Comparison of ENCODE assay signal across 26 cellular contexts in the genomic region with DNA sequence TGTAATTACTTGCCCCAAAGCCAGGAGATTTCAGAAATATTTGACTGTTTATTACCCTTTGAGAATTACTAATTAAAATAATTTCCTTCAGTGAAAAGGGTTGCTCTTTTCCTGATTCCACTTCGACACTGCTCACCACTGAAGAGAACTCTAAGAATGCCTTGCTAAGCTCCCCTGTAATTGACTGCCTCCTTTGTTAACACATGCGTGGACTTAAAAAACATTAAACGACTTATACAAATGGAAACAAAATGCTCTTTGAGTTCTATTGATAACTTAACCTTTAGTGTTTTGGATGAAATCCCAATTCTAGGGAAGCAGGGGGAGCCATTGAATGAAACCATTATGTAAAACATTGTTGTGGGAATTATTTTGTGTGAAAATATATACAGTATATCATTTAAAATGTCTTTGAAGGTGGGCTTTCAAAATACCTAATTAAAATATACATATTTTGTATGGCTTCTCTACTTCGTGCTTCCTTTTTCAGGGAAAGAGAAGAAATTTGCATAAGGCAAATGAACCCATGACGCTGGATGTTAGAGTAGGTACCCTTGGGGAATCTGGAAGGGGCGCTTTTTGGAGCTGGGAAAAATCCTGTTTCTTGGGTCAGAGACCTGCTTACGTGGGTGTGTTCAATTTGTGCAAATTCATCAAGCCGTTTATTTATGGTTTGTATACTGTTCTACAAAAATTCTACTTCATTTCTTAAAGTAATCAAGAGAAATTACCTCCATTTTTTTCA.
A peak's percentile ranks its signal among the peaks of the same experiment; 100 is the strongest.
DNase-seq lines count a peak whose midpoint lies in the region; ATAC-seq and TF ChIP-seq lines count a peak whose summit lies in the region.
"Had no signal": no experiment of that assay in that cellular context is flagged by ENCODE, and none has a peak within 500 bp of the region (broad histone marks: within the 10 kb centered on the region; RNA-seq: fewer than 3 reads in every experiment).

No MANE protein-coding gene starts in this region.

- CTCF ChIA-PET in WTC11 (lab: Charles Lee): interaction anchor here (2.5 kb wide), 1 partner anchor 24 kb away, joined by 11 read pairs; no protein-coding TSS in a partner anchor

- H3K36me3 Mint-ChIP-seq in activated naive CD8-positive, alpha-beta T cell treated with anti-CD3 and anti-CD28 coated beads for 36 hours: no peaks in the 10 kb centered on the region
- no peaks in the 10 kb centered on the region for H3K36me3 Mint-ChIP-seq in activated naive CD8-positive, alpha-beta T cell treated with anti-CD3 and anti-CD28 coated beads, Interleukin-2, amount 50 U/mL, for 24 hours (ENCODE audit: low read depth)
- H3K36me3 Mint-ChIP-seq in WTC11: no peaks in the 10 kb centered on the region
- H3K36me3 Mint-ChIP-seq: activated naive CD4-positive, alpha-beta T cell treated with anti-CD3 and anti-CD28 coated beads, Interleukin-2, amount 50 U/mL, for 72 hours; stimulated activated naive B cell treated with anti-CD40 and anti-IgM and Interleukin-4, amounts not matched to agents 10 μg/mL and 1 μg/mL and 100 μg/mL, for 72 hours had no signal

- H3K9me3 ChIP-seq in muscle layer of duodenum (ENCODE audit: control insufficient read depth in 1 of 2, low read length in 2 of 2): no peaks in the 10 kb centered on the region
- no peaks in the 10 kb centered on the region for H3K9me3 ChIP-seq in tibial artery
- H3K9me3 ChIP-seq: BE2C had no signal

- no peak overlapping the region for H3K4me3 ChIP-seq in muscle layer of duodenum (ENCODE audit: low read depth in 1 of 2, low read length in 2 of 2)
- H3K4me3 ChIP-seq in tibial artery: no peak overlapping the region
- H3K4me3 ChIP-seq: GM12878 had no signal

- H3K9me3 Mint-ChIP-seq in activated naive CD8-positive, alpha-beta T cell treated with anti-CD3 and anti-CD28 coated beads for 36 hours: no peaks in the 10 kb centered on the region
- no peaks in the 10 kb centered on the region for H3K9me3 Mint-ChIP-seq in activated naive CD8-positive, alpha-beta T cell treated with anti-CD3 and anti-CD28 coated beads, Interleukin-2, amount 50 U/mL, for 24 hours
- no peaks in the 10 kb centered on the region for H3K9me3 Mint-ChIP-seq in WTC11
- H3K9me3 Mint-ChIP-seq: activated CD4-positive, alpha-beta T cell treated with anti-CD3 and anti-CD28 coated beads, Interleukin-2, amount 10 ng/mL, durations not matched to agents 7 days and 5 days; activated naive CD4-positive, alpha-beta T cell treated with anti-CD3 and anti-CD28 coated beads, Interleukin-2, amount 50 U/mL, for 72 hours; activated T-helper 1 cell treated with anti-CD3 and anti-CD28 coated beads, Interleukin-12 subunit alpha, Interleukin-12 subunit beta, Interleukin-2, Interleukin-4 antibody, amounts not matched to agents 30 ng/mL and 10 ng/mL and 1 ng/mL, durations not matched to agents 14 hours and 24 hours and 36 hours; endodermal cell; nephron progenitor cell; stimulated activated naive B cell treated with anti-CD40 and anti-IgM and Interleukin-4, amounts not matched to agents 10 μg/mL and 1 μg/mL and 100 μg/mL, for 72 hours had no signal

- peak overlapping the region; percentile 9 for H3K27ac Mint-ChIP-seq in activated naive CD8-positive, alpha-beta T cell treated with anti-CD3 and anti-CD28 coated beads for 36 hours
- no peak overlapping the region for H3K27ac Mint-ChIP-seq in activated naive CD8-positive, alpha-beta T cell treated with anti-CD3 and anti-CD28 coated beads, Interleukin-2, amount 50 U/mL, for 24 hours
- no peak overlapping the region; the same call in none of the 2 replicates for H3K27ac Mint-ChIP-seq in WTC11
- H3K27ac Mint-ChIP-seq: activated CD4-positive, alpha-beta T cell treated with anti-CD3 and anti-CD28 coated beads, Interleukin-2, amount 10 ng/mL, durations not matched to agents 7 days and 5 days; activated naive CD4-positive, alpha-beta T cell treated with anti-CD3 and anti-CD28 coated beads, Interleukin-2, amount 50 U/mL, for 72 hours; activated T-helper 1 cell treated with anti-CD3 and anti-CD28 coated beads, Interleukin-12 subunit alpha, Interleukin-12 subunit beta, Interleukin-2, Interleukin-4 antibody, amounts not matched to agents 30 ng/mL and 10 ng/mL and 1 ng/mL, durations not matched to agents 14 hours and 24 hours and 36 hours; nephron progenitor cell; progenitor cell of endocrine pancreas; stimulated activated naive B cell treated with anti-CD40 and anti-IgM and Interleukin-4, amounts not matched to agents 10 μg/mL and 1 μg/mL and 100 μg/mL, for 72 hours had no signal

- H3K27me3 ChIP-seq in muscle layer of duodenum (ENCODE audit: low read depth, low read length): no peaks in the 10 kb centered on the region
- H3K27me3 ChIP-seq in tibial artery: no peaks in the 10 kb centered on the region
- H3K27me3 ChIP-seq: BE2C, brain microvascular endothelial cell had no signal

- DNase-seq in activated naive CD8-positive, alpha-beta T cell treated with anti-CD3 and anti-CD28 coated beads for 36 hours: no peak
- no peak for DNase-seq in activated naive CD8-positive, alpha-beta T cell treated with anti-CD3 and anti-CD28 coated beads, Interleukin-2, amount 50 U/mL, for 24 hours
- DNase-seq in WTC11 (ENCODE audit: low spot score) (no peak), tibial artery (no peak), OCI-M1 (lab: John Stamatoyannopoulos, UW) (no peak)
- DNase-seq: activated CD4-positive, alpha-beta T cell treated with anti-CD3 and anti-CD28 coated beads, Interleukin-2, amount 10 ng/mL, durations not matched to agents 7 days and 5 days; BE2C; brain microvascular endothelial cell; COR-L47; DMS79 treated with DMSO at 0.1 percent for 48 hours; endodermal cell; Kasumi-1; mesenchymal stem cell; NCI-H1092; nephron progenitor cell; stimulated activated CD4-positive, alpha-beta T cell treated with anti-CD3 and anti-CD28 coated beads, Interleukin-2, amount 100 ng/mL, for 48 hours; stimulated activated naive B cell treated with anti-CD40 and anti-IgM and Interleukin-4, amounts not matched to agents 10 μg/mL and 1 μg/mL and 100 μg/mL, for 72 hours had no signal

- TF ChIP-seq CTCF in WTC11 (IDR thresholded peaks at IDR 0.05): no peak
- TF ChIP-seq CTCF in tibial artery (IDR thresholded peaks at IDR 0.05): no peak

- ATAC-seq in activated naive CD8-positive, alpha-beta T cell treated with anti-CD3 and anti-CD28 coated beads, Interleukin-2, amount 50 U/mL, for 24 hours: no peak
- ATAC-seq in WTC11 (peak; percentile 60), GM21381 (IDR thresholded peaks at IDR 0.05; ENCODE audit: unreplicated experiment) (no peak), HG03378 (IDR thresholded peaks at IDR 0.05; ENCODE audit: unreplicated experiment) (no peak)
- ATAC-seq: activated naive CD4-positive, alpha-beta T cell treated with anti-CD3 and anti-CD28 coated beads, Interleukin-2, amount 50 U/mL, for 72 hours; GM12878; SK-N-SH treated with all-trans-retinoic acid at 6 μM for 48 hours; stimulated activated naive B cell treated with anti-CD40 and anti-IgM and Interleukin-4, amounts not matched to agents 10 μg/mL and 1 μg/mL and 100 μg/mL, for 72 hours had no signal

- no peak overlapping the region for H3K4me3 Mint-ChIP-seq in activated naive CD8-positive, alpha-beta T cell treated with anti-CD3 and anti-CD28 coated beads for 36 hours
- H3K4me3 Mint-ChIP-seq in activated naive CD8-positive, alpha-beta T cell treated with anti-CD3 and anti-CD28 coated beads, Interleukin-2, amount 50 U/mL, for 24 hours: no peak overlapping the region
- H3K4me3 Mint-ChIP-seq in WTC11: no peak overlapping the region
- H3K4me3 Mint-ChIP-seq: activated CD4-positive, alpha-beta T cell treated with anti-CD3 and anti-CD28 coated beads, Interleukin-2, amount 10 ng/mL, durations not matched to agents 7 days and 5 days; activated T-helper 1 cell treated with anti-CD3 and anti-CD28 coated beads, Interleukin-12 subunit alpha, Interleukin-12 subunit beta, Interleukin-2, Interleukin-4 antibody, amounts not matched to agents 30 ng/mL and 10 ng/mL and 1 ng/mL, durations not matched to agents 14 hours and 24 hours and 36 hours; endodermal cell; nephron progenitor cell; stimulated activated naive B cell treated with anti-CD40 and anti-IgM and Interleukin-4, amounts not matched to agents 10 μg/mL and 1 μg/mL and 100 μg/mL, for 72 hours had no signal

- H3K4me1 ChIP-seq in muscle layer of duodenum (ENCODE audit: control insufficient read depth in 1 of 2, insufficient read depth in 2 of 2, low read length in 2 of 2) (peaks cover 14 to 42% of the 10 kb centered on the region in 2 donors), tibial artery (peaks cover 0 to 71% (median 28%) of the 10 kb centered on the region in 4 donors)
- H3K4me1 ChIP-seq: BE2C had no signal

- POLR2A ChIA-PET in WTC11 (lab: Charles Lee): no interaction called here

- H3K27ac ChIP-seq in muscle layer of duodenum (ENCODE audit: low read length) (peak overlapping the region; percentile 2), tibial artery (peak overlapping the region; percentile 25 to 38)
- H3K27ac ChIP-seq: brain microvascular endothelial cell, RWPE1 had no signal

- H3K4me1 Mint-ChIP-seq in activated naive CD8-positive, alpha-beta T cell treated with anti-CD3 and anti-CD28 coated beads for 36 hours: no peaks in the 10 kb centered on the region
- H3K4me1 Mint-ChIP-seq in activated naive CD8-positive, alpha-beta T cell treated with anti-CD3 and anti-CD28 coated beads, Interleukin-2, amount 50 U/mL, for 24 hours: no peaks in the 10 kb centered on the region
- peaks cover 37% of the 10 kb centered on the region for H3K4me1 Mint-ChIP-seq in WTC11
- H3K4me1 Mint-ChIP-seq: activated CD4-positive, alpha-beta T cell treated with anti-CD3 and anti-CD28 coated beads, Interleukin-2, amount 10 ng/mL, durations not matched to agents 7 days and 5 days; stimulated activated naive B cell treated with anti-CD40 and anti-IgM and Interleukin-4, amounts not matched to agents 10 μg/mL and 1 μg/mL and 100 μg/mL, for 72 hours had no signal

- intact Hi-C loops in tibial artery (cut with DNase I; ENCODE audit: low total_unique reads): no loop called here

- H3K27me3 Mint-ChIP-seq in activated naive CD8-positive, alpha-beta T cell treated with anti-CD3 and anti-CD28 coated beads for 36 hours: peaks cover 12% of the 10 kb centered on the region
- H3K27me3 Mint-ChIP-seq in activated naive CD8-positive, alpha-beta T cell treated with anti-CD3 and anti-CD28 coated beads, Interleukin-2, amount 50 U/mL, for 24 hours: no peaks in the 10 kb centered on the region
- H3K27me3 Mint-ChIP-seq in WTC11 (ENCODE audit: low read depth): no peaks in the 10 kb centered on the region
- H3K27me3 Mint-ChIP-seq: progenitor cell of endocrine pancreas; stimulated activated naive B cell treated with anti-CD40 and anti-IgM and Interleukin-4, amounts not matched to agents 10 μg/mL and 1 μg/mL and 100 μg/mL, for 72 hours had no signal

- H3K36me3 ChIP-seq in muscle layer of duodenum (ENCODE audit: control insufficient read depth in 1 of 2, insufficient read depth in 2 of 2, low read length in 2 of 2) (no peaks in the 10 kb centered on the region), tibial artery (no peaks in the 10 kb centered on the region)
- H3K36me3 ChIP-seq: BE2C, brain microvascular endothelial cell had no signal

TF ChIP-seq in WTC11, 78 proteins besides CTCF, POLR2A, EP300 and RAD21 (continues in another document):
- TF ChIP-seq ZNF423 (CRISPR knock-in tag; IDR thresholded peaks at IDR 0.05) (no peak), NFATC4 (CRISPR knock-in tag; IDR thresholded peaks at IDR 0.05) (no peak)
